Comparison of ENCODE assay signal across 1 cellular context in genomic region chr1:161021959-161022332, GRCh38.
TF ChIP-seq lines count a peak whose summit lies in the region.

No MANE protein-coding gene starts in this region.

TF ChIP-seq in GM12878, 131 proteins besides CTCF, POLR2A, EP300 and RAD21:
- no peak for TF ChIP-seq ZNF207 (IDR thresholded peaks at IDR 0.05; ENCODE audit: borderline replicate concordance)
- no peak for TF ChIP-seq YBX1 (IDR thresholded peaks at IDR 0.05)
- TF ChIP-seq ETV6 (conservative IDR thresholded peaks at IDR 0.05 in 1 of 2, IDR thresholded peaks at IDR 0.05 in 1 of 2; ENCODE audit: borderline replicate concordance in 1 of 2, low read depth in 1 of 2): no peak
- TF ChIP-seq SP1 (IDR thresholded peaks at IDR 0.05; ENCODE audit: low read depth, low read length): no peak
- no peak for TF ChIP-seq ZNF592 (IDR thresholded peaks at IDR 0.05)
- no peak for TF ChIP-seq MEF2A (IDR thresholded peaks at IDR 0.05; ENCODE audit: insufficient read depth, low read depth, low read length)
- no peak for TF ChIP-seq BACH1 (IDR thresholded peaks at IDR 0.05; ENCODE audit: borderline replicate concordance)
- no peak for TF ChIP-seq DPF2 (IDR thresholded peaks at IDR 0.05)
- TF ChIP-seq ZBTB40 (IDR thresholded peaks at IDR 0.05; ENCODE audit: borderline replicate concordance): no peak
- no peak for TF ChIP-seq FOXM1 (IDR thresholded peaks at IDR 0.05; ENCODE audit: low read depth, low read length)
- no peak for TF ChIP-seq CHD2 (IDR thresholded peaks at IDR 0.05; ENCODE audit: borderline replicate concordance, low read depth, low read length)
- TF ChIP-seq BCLAF1 (IDR thresholded peaks at IDR 0.05): no peak
- no peak for TF ChIP-seq BHLHE40 (IDR thresholded peaks at IDR 0.05; ENCODE audit: borderline replicate concordance in 1 of 2, low read depth in 2 of 2, low read length in 1 of 2)
- no peak for TF ChIP-seq MTA3 (IDR thresholded peaks at IDR 0.05; ENCODE audit: borderline replicate concordance, low read length)
- TF ChIP-seq RBBP5 (conservative IDR thresholded peaks at IDR 0.05): no peak
- no peak for TF ChIP-seq CBFB (IDR thresholded peaks at IDR 0.05; ENCODE audit: low read depth)
- no peak for TF ChIP-seq ATF7 (IDR thresholded peaks at IDR 0.05; ENCODE audit: low read depth)
- TF ChIP-seq GATAD2B (conservative IDR thresholded peaks at IDR 0.05; ENCODE audit: low read depth): no peak
